Comparison of ENCODE assay signal across 8 cellular contexts in genomic region chr17:14068542-14069250, GRCh38. TPM values are rescaled to one million over a fixed set of nuclear protein-coding genes. Genes with fewer than 3 reads are reported as not detected.
DNase-seq lines count a peak whose midpoint lies in the region; ATAC-seq, FAIRE-seq and TF ChIP-seq lines count a peak whose summit lies in the region.

No MANE protein-coding gene starts in this region.

- BruUV-seq in K562 (replicated peaks; lab: Mats Ljungman, UMichigan) = TSS peak; percentile 48

- no peaks in the 10 kb centered on the region for H3K9me1 ChIP-seq in K562 (ENCODE audit: control insufficient read depth, insufficient read depth, low read length)

- H3K4me2 ChIP-seq in K562 (ENCODE audit: insufficient read depth, low read length) = peak overlapping the region; percentile 92

- H3K9ac ChIP-seq in K562 (ENCODE audit: insufficient read depth in 1 of 2, low read depth in 2 of 2, low read length in 2 of 2) = peak overlapping the region; percentile 94 to 97

- ATAC-seq in activated T-cell treated with anti-CD3 and anti-CD28 coated beads, Interleukin-2, amount 50 U/mL, for 4 hours = peak; percentile 5 to 10
- ATAC-seq in HG03460 (IDR thresholded peaks at IDR 0.05; ENCODE audit: unreplicated experiment) (peak; percentile 2), K562 (peak; percentile 46), mucosa of descending colon (no peak), HG03108 (IDR thresholded peaks at IDR 0.05; ENCODE audit: unreplicated experiment) (no peak)

- peaks cover 3% of the 10 kb centered on the region for H3K9me3 Mint-ChIP-seq in activated T-cell treated with anti-CD3 and anti-CD28 coated beads, Interleukin-2, amount 50 U/mL, for 4 hours

- no peaks in the 10 kb centered on the region for H3K27me3 ChIP-seq in K562 (ENCODE audit: control insufficient read depth in 2 of 2, insufficient read depth in 2 of 2, low read length in 2 of 2)

- in situ Hi-C loops in K562 (cut with MboI) = no loop called here

- CTCF ChIA-PET in K562 (lab: Yijun Ruan, JAX; ENCODE audit: low intra/inter-chr PET ratio) = no interaction called here

- H3K36me3 ChIP-seq in K562 (ENCODE audit: control insufficient read depth, insufficient read depth, low read length) (peaks cover 25% of the 10 kb centered on the region; the same call in 1 of the 3 replicates), mucosa of descending colon (ENCODE audit: low read depth) (no peaks in the 10 kb centered on the region)

- POLR2A ChIA-PET in K562 (lab: Yijun Ruan, JAX) = no interaction called here

- TF ChIP-seq EP300 in K562 (IDR thresholded peaks at IDR 0.05; ENCODE audit: low read length) = no peak

- intact Hi-C loops in K562 (cut with micrococcal nuclease) (no loop called here), mucosa of descending colon (cut with DNase I, micrococcal nuclease) (no loop called here)

- no peaks in the 10 kb centered on the region for H4K20me1 ChIP-seq in K562 (replicated peaks; ENCODE audit: control insufficient read depth, insufficient read depth, low read length)

- TF ChIP-seq POLR2A in K562 (conservative IDR thresholded peaks at IDR 0.05) = no peak

- H3K4me1 ChIP-seq in K562 (replicated peaks in 1 of 2; ENCODE audit: control insufficient read depth in 2 of 2, insufficient read depth in 2 of 2, low read length in 2 of 2) = peaks cover 0 to 4% of the 10 kb centered on the region in 2 experiments; a peak in 1 of 5 replicates
- H3K4me1 ChIP-seq in mucosa of descending colon (ENCODE audit: low read depth) = peaks cover 10% of the 10 kb centered on the region

- TF ChIP-seq CTCF in K562 (IDR thresholded peaks at IDR 0.05 in 2 of 3, conservative IDR thresholded peaks at IDR 0.05 in 1 of 3; ENCODE audit: insufficient read depth in 2 of 3, low read depth in 1 of 3, low read length in 3 of 3) (no peak), mucosa of descending colon (IDR thresholded peaks at IDR 0.05) (no peak)

- H3K9me3 ChIP-seq in K562 (replicated peaks; ENCODE audit: control insufficient read depth, insufficient read depth, low read depth, low read length) (peaks cover 4% of the 10 kb centered on the region), mucosa of descending colon (no peaks in the 10 kb centered on the region)

- TF ChIP-seq RAD21 in K562 (CRISPR knock-in tag; conservative IDR thresholded peaks at IDR 0.05 in 1 of 2, IDR thresholded peaks at IDR 0.05 in 1 of 2) = no peak

- H3K4me1 Mint-ChIP-seq in activated T-cell treated with anti-CD3 and anti-CD28 coated beads, Interleukin-2, amount 50 U/mL, for 4 hours (ENCODE audit: low read depth) = peaks cover 47% of the 10 kb centered on the region

- peaks cover 13% of the 10 kb centered on the region for H3K36me3 Mint-ChIP-seq in activated T-cell treated with anti-CD3 and anti-CD28 coated beads, Interleukin-2, amount 50 U/mL, for 4 hours (ENCODE audit: insufficient read depth)

- 0% methylated on average over 23 of the region's 25 CpGs for WGBS in K562 (ENCODE audit: insufficient coverage, low coverage, missing lambda C conversion rate)

- no peak for FAIRE-seq in K562 (lab: Jason Lieb, UNC)

- no peaks in the 10 kb centered on the region for H3K27me3 Mint-ChIP-seq in activated T-cell treated with anti-CD3 and anti-CD28 coated beads, Interleukin-2, amount 50 U/mL, for 4 hours (ENCODE audit: low read depth)

- peaks cover 70% of the 10 kb centered on the region for H3K79me2 ChIP-seq in K562 (ENCODE audit: control insufficient read depth, insufficient read depth, low read length)

- DNase-seq in activated T-cell treated with anti-CD3 and anti-CD28 coated beads, Interleukin-2, amount 50 U/mL, for 4 hours = no peak
- DNase-seq in activated T-cell treated with anti-CD3 and anti-CD28 coated beads for 4 hours = no peak
- DNase-seq in K562 (ENCODE audit: extremely low read depth in 1 of 4, low spot score in 3 of 4) = peak in 1 of 4 experiments; percentile 12
- no peak for DNase-seq in mucosa of descending colon
- DNase-seq in NCI-H1694 (lab: John Stamatoyannopoulos, UW) = no peak
- no peak for DNase-seq in NCI-H446 (lab: John Stamatoyannopoulos, UW)

- peak overlapping the region; percentile 96 for H2AFZ ChIP-seq in K562 (ENCODE audit: low read depth, low read length)

- peak overlapping the region; percentile 98 for H3K4me3 Mint-ChIP-seq in activated T-cell treated with anti-CD3 and anti-CD28 coated beads, Interleukin-2, amount 50 U/mL, for 4 hours

- H3K4me3 ChIP-seq in K562 = peak overlapping the region; percentile 99
- peak overlapping the region; percentile 97 for H3K4me3 ChIP-seq in mucosa of descending colon

- H3K27ac ChIP-seq in K562 (ENCODE audit: extremely low read depth, low read depth, low read length) = peak overlapping the region; percentile 93

TF ChIP-seq in K562, 482 proteins besides CTCF, POLR2A, EP300 and RAD21 (continues in another document):
- TF ChIP-seq ZNF280A (IDR thresholded peaks at IDR 0.05; ENCODE audit: low read depth, partially characterized antibody) (no peak), HIVEP1 (CRISPR knock-in tag; IDR thresholded peaks at IDR 0.05) (no peak), SPI1 (IDR thresholded peaks at IDR 0.05; ENCODE audit: borderline replicate concordance, low read depth, low read length) (no peak), KDM1A (IDR thresholded peaks at IDR 0.05) (peak; percentile 56 to 74; a peak in 3 of 4 replicates), CC2D1A (IDR thresholded peaks at IDR 0.05) (no peak), ZNF121 (CRISPR knock-in tag; conservative IDR thresholded peaks at IDR 0.05) (peak; percentile 49; the same call in 1 of the 2 replicates), ZC3H4 (CRISPR knock-in tag; IDR thresholded peaks at IDR 0.05; ENCODE audit: borderline replicate concordance) (no peak), ZNF717 (CRISPR knock-in tag; IDR thresholded peaks at IDR 0.05) (no peak), ZNF41 (CRISPR knock-in tag; conservative IDR thresholded peaks at IDR 0.05) (no peak), GATAD2B (IDR thresholded peaks at IDR 0.05; ENCODE audit: borderline replicate concordance) (no peak), NCOR1 (IDR thresholded peaks at IDR 0.05) (no peak), RBM34 (IDR thresholded peaks at IDR 0.05; ENCODE audit: borderline replicate concordance, insufficient read depth, low read length) (no peak)
- TF ChIP-seq, protein P1, sequence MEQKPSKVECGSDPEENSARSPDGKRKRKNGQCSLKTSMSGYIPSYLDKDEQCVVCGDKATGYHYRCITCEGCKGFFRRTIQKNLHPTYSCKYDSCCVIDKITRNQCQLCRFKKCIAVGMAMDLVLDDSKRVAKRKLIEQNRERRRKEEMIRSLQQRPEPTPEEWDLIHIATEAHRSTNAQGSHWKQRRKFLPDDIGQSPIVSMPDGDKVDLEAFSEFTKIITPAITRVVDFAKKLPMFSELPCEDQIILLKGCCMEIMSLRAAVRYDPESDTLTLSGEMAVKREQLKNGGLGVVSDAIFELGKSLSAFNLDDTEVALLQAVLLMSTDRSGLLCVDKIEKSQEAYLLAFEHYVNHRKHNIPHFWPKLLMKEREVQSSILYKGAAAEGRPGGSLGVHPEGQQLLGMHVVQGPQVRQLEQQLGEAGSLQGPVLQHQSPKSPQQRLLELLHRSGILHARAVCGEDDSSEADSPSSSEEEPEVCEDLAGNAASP (IDR thresholded peaks at IDR 0.05) = no peak
- TF ChIP-seq, protein P2, sequence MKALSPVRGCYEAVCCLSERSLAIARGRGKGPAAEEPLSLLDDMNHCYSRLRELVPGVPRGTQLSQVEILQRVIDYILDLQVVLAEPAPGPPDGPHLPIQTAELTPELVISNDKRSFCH (CRISPR knock-in tag; IDR thresholded peaks at IDR 0.05) = no peak
- TF ChIP-seq, protein P2 (tag; IDR thresholded peaks at IDR 0.05) = no peak

RNA-seq across cellular contexts. Expression of gene COX10, which starts 0.6 kb away (rescaled TPM):
- total RNA-seq in activated T-cell treated with anti-CD3 and anti-CD28 coated beads, Interleukin-2, amount 50 U/mL, for 4 hours = 10 to 100 TPM; 28.7 to 30.6 (median 29.0) TPM
- 29.1 and 42.2 TPM in 2 replicates for total RNA-seq in K562 (2011; cell fraction: chromatin; rRNA removed; ENCODE audit: low replicate concordance)
- total RNA-seq in K562 (2011; cell fraction: nucleolus; rRNA removed) = 12.7 and 13.2 TPM in 2 replicates
- total RNA-seq in K562 (2011; cell fraction: nucleoplasm; rRNA removed) = 16.9 and 25.8 TPM in 2 replicates
- total RNA-seq in K562 (2014; rRNA removed) (17.8 and 18.4 TPM in 2 replicates), K562 (2014; rRNA removed; fragmentation: Illumina TruSeq; extraction: Trizol) (19.2 and 20.8 TPM in 2 replicates), K562 (2015; rRNA removed; fragmentation: Illumina TruSeq; extraction: Trizol) (17.8 and 18.7 TPM in 2 replicates), K562 (2021) (19.2 and 20.0 TPM in 2 replicates), mucosa of descending colon (10 to 100 TPM; 24.9 to 36.3 (median 35.5) TPM)
- polyA plus RNA-seq in K562 (2011; rRNA removed) (13.0 and 14.0 TPM in 2 replicates), K562 (2014; fragmentation: Illumina TruSeq; extraction: Trizol) (24.5 and 26.4 TPM in 2 replicates), K562 (2014; fragmentation: Nextera tagmentation; extraction: Ambion mirVana) (10 to 100 TPM; 10.3 to 11.0 TPM), K562 (2014; rRNA removed) (14.7 and 15.8 TPM in 2 replicates)
- polyA plus RNA-seq in K562 (2011; cell fraction: cytosol; rRNA removed) = 18.0 and 21.0 TPM in 2 replicates
- polyA plus RNA-seq in K562 (2011; cell fraction: nucleus; rRNA removed) = 10.7 and 13.2 TPM in 2 replicates
- 10.9 and 14.0 TPM in 2 replicates for polyA plus RNA-seq in K562 (2012)
- polyA minus RNA-seq in K562 (2011; rRNA and poly(A)+ RNA removed) = 20.2 and 29.9 TPM in 2 replicates
- polyA minus RNA-seq in K562 (2011; cell fraction: cytosol; rRNA and poly(A)+ RNA removed) = 15.7 and 20.5 TPM in 2 replicates
- 24.2 and 38.2 TPM in 2 replicates for polyA minus RNA-seq in K562 (2011; cell fraction: nucleus; rRNA and poly(A)+ RNA removed)

Comparison
In these comparisons a context has a peak if more than half of its experiments do, and no peak if none do; other contexts are left out.
1. ATAC-seq: peak in activated T-cell treated with anti-CD3 and anti-CD28 coated beads, Interleukin-2, amount 50 U/mL, for 4 hours (2 of 2), HG03460 (single experiment) and K562 (single experiment); none in mucosa of descending colon (single experiment) and HG03108 (single experiment).